8 cellular contexts compared by ENCODE assay signal in genomic region chr20:3846378-3846739, GRCh38. TPM values are rescaled to one million over a fixed set of nuclear protein-coding genes. Genes with fewer than 3 reads are reported as not detected.
DNase-seq lines count a peak whose midpoint lies in the region; ATAC-seq and TF ChIP-seq lines count a peak whose summit lies in the region.

No MANE protein-coding gene starts in this region.

- H3K36me3 ChIP-seq in gastroesophageal sphincter, result peaks cover 0 to 4% of the 10 kb centered on the region in 2 donors

- H3K27ac ChIP-seq in gastroesophageal sphincter, result peak overlapping the region; percentile 88 to 94 (median 92)

- TF ChIP-seq EP300 in gastroesophageal sphincter (IDR thresholded peaks at IDR 0.05), result no peak

- H3K9me3 ChIP-seq in gastroesophageal sphincter, result no peaks in the 10 kb centered on the region

- peaks cover 0 to 36% (median 13%) of the 10 kb centered on the region in 3 donors for H3K4me1 ChIP-seq in gastroesophageal sphincter

- 0% methylated on average over 2 of the region's 22 CpGs; no CpG with 5 or more reads in 1 of the 2 donors for WGBS in gastroesophageal sphincter (ENCODE audit: low coverage in 1 of 2), 2 donors

- no peak for TF ChIP-seq POLR2A in gastroesophageal sphincter (IDR thresholded peaks at IDR 0.05)

- no peak for TF ChIP-seq CTCF in WI38 (IDR thresholded peaks at IDR 0.05; ENCODE audit: low read depth, low read length)
- no peak for TF ChIP-seq CTCF in gastroesophageal sphincter (IDR thresholded peaks at IDR 0.05)

- no peak for DNase-seq in skeletal muscle cell (ENCODE audit: low read depth)
- no peak for DNase-seq in DMS79 (lab: John Stamatoyannopoulos, UW)
- DNase-seq in hepatic stellate cell (ENCODE audit: low spot score), result no peak

- H3K4me3 ChIP-seq in WI38 (ENCODE audit: low read depth, low read length) (peak overlapping the region; percentile 89), gastroesophageal sphincter (peak overlapping the region; percentile 76 to 84), skeletal muscle cell (ENCODE audit: low read depth, low read length) (peak overlapping the region; percentile 87)

- ATAC-seq in GM18519 (IDR thresholded peaks at IDR 0.05; ENCODE audit: low FRiP score, unreplicated experiment), result peak; percentile 10
- no peak for ATAC-seq in gastroesophageal sphincter
- ATAC-seq in GM18858 (IDR thresholded peaks at IDR 0.05; ENCODE audit: unreplicated experiment), result no peak
- no peak for ATAC-seq in GM18511 (IDR thresholded peaks at IDR 0.05; ENCODE audit: unreplicated experiment)

- no peaks in the 10 kb centered on the region for H3K27me3 ChIP-seq in gastroesophageal sphincter

RNA-seq across cellular contexts. Expression of gene MAVS, which starts 0.3 kb away (rescaled TPM):
- total RNA-seq in gastroesophageal sphincter, result 10 to 100 TPM; 28.5 to 50.0 (median 40.1) TPM

RNA-seq across cellular contexts. Expression of gene AP5S1, which starts 26.0 kb away (rescaled TPM):
- 10 to 100 TPM; 10.4 to 12.1 (median 11.0) TPM for total RNA-seq in gastroesophageal sphincter

RNA-seq across cellular contexts. Expression of gene PANK2, which starts 42.8 kb away (rescaled TPM):
- 10 to 100 TPM; 49.0 to 58.1 (median 54.3) TPM for total RNA-seq in gastroesophageal sphincter

RNA-seq across cellular contexts. Expression of gene CDC25B, which starts 50.2 kb away (rescaled TPM):
- 10 to 100 TPM; 14.5 to 39.7 (median 38.4) TPM for total RNA-seq in gastroesophageal sphincter

RNA-seq across cellular contexts. Expression of gene CENPB, which starts 59.8 kb away (rescaled TPM):
- 100 to 1,000 TPM; 134 to 200 (median 139) TPM for total RNA-seq in gastroesophageal sphincter
